In the genomic region with DNA sequence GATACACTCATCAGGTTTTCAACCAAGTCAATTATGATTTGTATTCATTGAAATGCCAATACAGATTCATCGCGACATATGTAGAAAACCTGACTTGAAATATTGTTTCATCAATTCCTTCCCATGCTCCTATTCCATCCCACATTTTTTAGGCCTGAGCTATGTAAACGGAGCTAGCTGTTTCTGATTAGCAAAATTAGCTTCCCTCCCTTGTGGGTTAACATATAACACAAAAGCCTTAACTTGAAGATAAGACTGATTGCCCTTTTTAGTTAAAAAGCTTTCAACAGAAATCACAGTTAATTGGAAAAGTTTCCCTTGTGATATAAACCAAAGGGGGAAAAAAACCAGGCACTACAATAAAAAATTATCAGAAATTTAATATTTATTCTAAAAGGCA, we compare ENCODE assay signal across 8 cellular contexts. TPM values are rescaled to one million over a fixed set of nuclear protein-coding genes. Genes with fewer than 3 reads are reported as not detected.
"Had no signal": no experiment of that assay in that cellular context is flagged by ENCODE, and none has a peak within 500 bp of the region (broad histone marks: within the 10 kb centered on the region; RNA-seq: fewer than 3 reads in every experiment).

No MANE protein-coding gene starts in this region.

- H3K27ac ChIP-seq: GM23248 had no signal

- H3K4me3 ChIP-seq: GM23248, HAP-1 had no signal

- DNase-seq: GM23248, GOT3, H7, HFFc6, KBM-7 had no signal

- H3K9me3 ChIP-seq: HAP-1 had no signal

- H3K4me1 ChIP-seq: HAP-1 had no signal

- H3K36me3 ChIP-seq: HAP-1 had no signal

- ATAC-seq: HCT116 had no signal

RNA-seq across cellular contexts. Expression of a gene that starts 32.8 kb away (rescaled TPM):
- total RNA-seq: HT-29 had no signal
